In the genomic region with DNA sequence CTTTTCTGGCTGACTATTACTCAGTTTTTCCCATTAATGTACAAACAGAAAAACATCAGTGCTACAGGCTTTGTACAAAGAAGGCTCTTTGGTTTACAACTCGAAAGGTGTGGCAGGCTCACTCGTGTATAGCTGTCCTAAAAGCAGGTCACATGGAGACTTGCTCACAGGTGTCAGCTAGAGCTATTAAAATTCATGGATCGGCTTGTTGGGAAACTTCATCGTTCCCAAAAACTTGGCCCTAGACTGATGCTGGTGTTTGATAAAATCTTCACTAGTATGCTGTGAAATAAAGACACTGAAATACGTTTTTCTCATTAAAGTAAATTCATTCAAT, we compare ENCODE assay signal across 20 cellular contexts.
"Had no signal": no experiment of that assay in that cellular context is flagged by ENCODE, and none has a peak within 500 bp of the region (broad histone marks: within the 10 kb centered on the region; RNA-seq: fewer than 3 reads in every experiment).

No MANE protein-coding gene starts in this region.

- H3K4me3 Mint-ChIP-seq: central memory CD8-positive, alpha-beta T cell; dendritic cell treated with granulocyte-macrophage colony-stimulating factor and Interleukin-4, amounts not matched to agents 40 ng/mL and 50 ng/mL, for 4 days; natural killer cell; stimulated activated naive B cell treated with anti-CD40 and anti-IgM and Interleukin-4, amounts not matched to agents 10 μg/mL and 1 μg/mL and 100 μg/mL, for 72 hours; stimulated activated naive CD8-positive, alpha-beta T cell treated with anti-CD3 and anti-CD28 coated beads, Interleukin-15, Interleukin-2, amounts not matched to agents 100 ng/mL and 50 ng/mL, for 24 hours had no signal

- H3K27me3 Mint-ChIP-seq: central memory CD8-positive, alpha-beta T cell; dendritic cell treated with granulocyte-macrophage colony-stimulating factor and Interleukin-4, amounts not matched to agents 40 ng/mL and 50 ng/mL, for 4 days; stimulated activated naive B cell treated with anti-CD40 and anti-IgM and Interleukin-4, amounts not matched to agents 10 μg/mL and 1 μg/mL and 100 μg/mL, for 72 hours; stimulated activated naive CD8-positive, alpha-beta T cell treated with anti-CD3 and anti-CD28 coated beads, Interleukin-15, Interleukin-2, amounts not matched to agents 100 ng/mL and 50 ng/mL, for 24 hours had no signal

- H3K27ac ChIP-seq: colonic mucosa, lower lobe of right lung, ovary, suprapubic skin had no signal

- H3K27ac Mint-ChIP-seq: dendritic cell treated with granulocyte-macrophage colony-stimulating factor and Interleukin-4, amounts not matched to agents 40 ng/mL and 50 ng/mL, for 4 days; natural killer cell; stimulated activated naive B cell treated with anti-CD40 and anti-IgM and Interleukin-4, amounts not matched to agents 10 μg/mL and 1 μg/mL and 100 μg/mL, for 72 hours; stimulated activated naive CD8-positive, alpha-beta T cell treated with anti-CD3 and anti-CD28 coated beads, Interleukin-15, Interleukin-2, amounts not matched to agents 100 ng/mL and 50 ng/mL, for 24 hours had no signal

- H3K27me3 ChIP-seq: colonic mucosa, ovary, suprapubic skin had no signal

- H3K36me3 Mint-ChIP-seq: natural killer cell had no signal

- H3K9me3 Mint-ChIP-seq: central memory CD8-positive, alpha-beta T cell; dendritic cell treated with granulocyte-macrophage colony-stimulating factor and Interleukin-4, amounts not matched to agents 40 ng/mL and 50 ng/mL, for 4 days; natural killer cell; stimulated activated naive CD8-positive, alpha-beta T cell treated with anti-CD3 and anti-CD28 coated beads, Interleukin-15, Interleukin-2, amounts not matched to agents 100 ng/mL and 50 ng/mL, for 24 hours had no signal

- H3K4me3 ChIP-seq: colonic mucosa, lower lobe of right lung, ovary, suprapubic skin had no signal

- ATAC-seq: left cardiac atrium; left ventricle myocardium superior; lower lobe of right lung; natural killer cell; sciatic nerve; stimulated activated naive B cell treated with anti-CD40 and anti-IgM and Interleukin-4, amounts not matched to agents 10 μg/mL and 1 μg/mL and 100 μg/mL, for 72 hours had no signal

- H3K36me3 ChIP-seq: colonic mucosa, lower lobe of right lung, ovary, suprapubic skin had no signal

- H3K9me3 ChIP-seq: colonic mucosa, lower lobe of right lung, ovary, suprapubic skin had no signal

- DNase-seq: colonic mucosa; effector memory CD4-positive, alpha-beta T cell; erythroblast; head of caudate nucleus; left cardiac atrium; left ventricle myocardium superior; lower lobe of right lung; natural killer cell; occipital lobe; ovary; posterior cingulate gyrus; stimulated activated CD4-positive, alpha-beta T cell treated with anti-CD3 and anti-CD28 coated beads, Interleukin-2, amount 100 ng/mL, for 24 hours; stimulated activated CD4-positive, alpha-beta T cell treated with anti-CD3 and anti-CD28 coated beads, Interleukin-4, amount 100 ng/mL, for 4 hours; stimulated activated naive B cell treated with anti-CD40 and anti-IgM and Interleukin-4, amounts not matched to agents 10 μg/mL and 1 μg/mL and 100 μg/mL, for 72 hours; trophoblast cell had no signal
